In genomic region chr6:3734023-3734422, GRCh38 we compare ENCODE assay signal across 15 cellular contexts. TPM values are rescaled to one million over a fixed set of nuclear protein-coding genes. Genes with fewer than 3 reads are reported as not detected.
DNase-seq lines count a peak whose midpoint lies in the region; ATAC-seq and TF ChIP-seq lines count a peak whose summit lies in the region.
"Had no signal": no experiment of that assay in that cellular context is flagged by ENCODE, and none has a peak within 500 bp of the region (broad histone marks: within the 10 kb centered on the region; RNA-seq: fewer than 3 reads in every experiment).

No MANE protein-coding gene starts in this region.

- no peak for TF ChIP-seq CTCF in HFFc6 (IDR thresholded peaks at IDR 0.05)
- no peak for TF ChIP-seq CTCF in mesothelial cell of epicardium (IDR thresholded peaks at IDR 0.05; ENCODE audit: unreplicated experiment)
- no peak for TF ChIP-seq CTCF in thoracic aorta (IDR thresholded peaks at IDR 0.05)

- H3K27ac ChIP-seq in thoracic aorta: peak overlapping the region; percentile 30 to 35
- H3K27ac ChIP-seq: BLaER1 treated with 17β-estradiol and CSF1 and Interleukin-3, amounts not matched to agents 10 nM and 100 nM had no signal

- H3K27me3 ChIP-seq in thoracic aorta (replicated peaks; ENCODE audit: insufficient read depth): no peaks in the 10 kb centered on the region
- H3K27me3 ChIP-seq: BLaER1 treated with 17β-estradiol and CSF1 and Interleukin-3, amounts not matched to agents 10 nM and 100 nM had no signal

- H3K4me1 Mint-ChIP-seq in HFFc6 (ENCODE audit: low read depth) (peaks cover 39% of the 10 kb centered on the region), mesothelial cell of epicardium (peaks cover 23% of the 10 kb centered on the region)
- H3K4me1 Mint-ChIP-seq in central memory CD8-positive, alpha-beta T cell: peaks cover 5% of the 10 kb centered on the region

- H3K9me3 ChIP-seq in thoracic aorta: no peaks in the 10 kb centered on the region

- H3K27ac Mint-ChIP-seq in HFFc6 (peak overlapping the region; percentile 19; the same call in 1 of the 2 replicates), mesothelial cell of epicardium (peak overlapping the region; percentile 14)
- H3K27ac Mint-ChIP-seq in central memory CD8-positive, alpha-beta T cell (ENCODE audit: low read depth): peak overlapping the region; percentile 44
- H3K27ac Mint-ChIP-seq: GM23338 had no signal

- H3K4me3 Mint-ChIP-seq in HFFc6: no peak overlapping the region
- H3K4me3 Mint-ChIP-seq in central memory CD8-positive, alpha-beta T cell: no peak overlapping the region
- H3K4me3 Mint-ChIP-seq in mesothelial cell of epicardium: no peak overlapping the region
- H3K4me3 Mint-ChIP-seq: CD4-positive, CD25-positive, alpha-beta regulatory T cell; GM23338 had no signal

- no peak for DNase-seq in HFFc6
- no peak for DNase-seq in central memory CD8-positive, alpha-beta T cell (ENCODE audit: low spot score in 2 of 2)
- DNase-seq in mesothelial cell of epicardium (ENCODE audit: low spot score in 2 of 2, unreplicated experiment in 2 of 2): no peak
- no peak for DNase-seq in thoracic aorta (ENCODE audit: low spot score)
- no peak for DNase-seq in cortex of kidney (lab: John Stamatoyannopoulos, UW)
- no peak for DNase-seq in T-helper 9 cell
- DNase-seq in central memory CD4-positive, alpha-beta T cell: no peak
- DNase-seq: ACHN; Calu3; CD4-positive, CD25-positive, alpha-beta regulatory T cell; DMS79; H7 had no signal

- no peak for ATAC-seq in central memory CD8-positive, alpha-beta T cell (replicated peaks; ENCODE audit: extremely low read depth, poor library complexity, severe bottlenecking)
- ATAC-seq in thoracic aorta (ENCODE audit: insufficient number of reproducible peaks, low FRiP score, low read depth): no peak
- ATAC-seq: GM12878, GM23338 had no signal

- H3K27me3 Mint-ChIP-seq in HFFc6 (ENCODE audit: insufficient read depth): peaks cover 15% of the 10 kb centered on the region
- peaks cover 76% of the 10 kb centered on the region for H3K27me3 Mint-ChIP-seq in central memory CD8-positive, alpha-beta T cell
- no peaks in the 10 kb centered on the region for H3K27me3 Mint-ChIP-seq in mesothelial cell of epicardium (ENCODE audit: low read depth)

- H3K9me3 Mint-ChIP-seq in HFFc6 (no peaks in the 10 kb centered on the region), mesothelial cell of epicardium (peaks cover 8% of the 10 kb centered on the region)
- no peaks in the 10 kb centered on the region for H3K9me3 Mint-ChIP-seq in central memory CD8-positive, alpha-beta T cell
- H3K9me3 Mint-ChIP-seq: CD4-positive, CD25-positive, alpha-beta regulatory T cell had no signal

- peaks cover 54 to 86% of the 10 kb centered on the region in 2 donors for H3K4me1 ChIP-seq in thoracic aorta (ENCODE audit: control insufficient read depth in 1 of 2, low read depth in 2 of 2)

- H3K36me3 Mint-ChIP-seq in HFFc6 (ENCODE audit: low read depth) (peaks cover 61% of the 10 kb centered on the region), mesothelial cell of epicardium (peaks cover 42% of the 10 kb centered on the region)
- H3K36me3 Mint-ChIP-seq in central memory CD8-positive, alpha-beta T cell (ENCODE audit: insufficient read depth): peaks cover 5% of the 10 kb centered on the region

- peaks cover 62% of the 10 kb centered on the region for H3K36me3 ChIP-seq in thoracic aorta

- peak overlapping the region; percentile 30 for H3K4me3 ChIP-seq in thoracic aorta
- H3K4me3 ChIP-seq: BLaER1 treated with 17β-estradiol and CSF1 and Interleukin-3, amounts not matched to agents 10 nM and 100 nM; GM12878; GM23338 had no signal

RNA-seq across cellular contexts. Expression of gene PXDC1, which starts 17.5 kb away (rescaled TPM):
- 10 to 100 TPM; 63.1 to 97.5 (median 72.8) TPM for total RNA-seq in HFFc6 (2021; fragmentation: NEBNext Ultra II Directional; extraction: Animal tissue kit (Norgen Biotek cat#: 25700))
- total RNA-seq in mesothelial cell of epicardium: 33.1 to 34.5 TPM (median 33.8 TPM) in 3 replicates
- 100 to 1,000 TPM; 406 to 488 TPM for total RNA-seq in thoracic aorta

Comparison
In these comparisons a context has a peak if more than half of its experiments do, and no peak if none do; other contexts are left out.
1. RNA of gene PXDC1, which starts 17.5 kb away (total RNA-seq): 406 to 488 TPM in thoracic aorta; 63.1 to 97.5 TPM in HFFc6 and 33.1 to 34.5 TPM in mesothelial cell of epicardium; every median in the first group is over 4 times any median in the second.
2. Peak in every context shown above with its lines, with median percentiles within 50 percentile points of each other: H3K27ac Mint-ChIP-seq.